In genomic region chr18:77455004-77455403, GRCh38 we compare ENCODE assay signal across 24 cellular contexts.
"Had no signal": no experiment of that assay in that cellular context is flagged by ENCODE, and none has a peak within 500 bp of the region (broad histone marks: within the 10 kb centered on the region; RNA-seq: fewer than 3 reads in every experiment).

No MANE protein-coding gene starts in this region.

- H3K9me3 ChIP-seq: colonic mucosa, esophagus squamous epithelium, gastrocnemius medialis, heart right ventricle, left lung, lower lobe of right lung, mucosa of descending colon had no signal

- DNase-seq: colonic mucosa; cortex of kidney; effector CD8-positive, alpha-beta T cell; effector memory CD8-positive, alpha-beta T cell; endodermal cell; erythroblast; esophagus squamous epithelium; foreskin fibroblast; foreskin melanocyte; gastrocnemius medialis; glutamatergic neuron; head of caudate nucleus; heart right ventricle; hippocampal formation; left cardiac atrium; left lung; left ventricle myocardium superior; lower lobe of right lung; mesenchymal stem cell; mucosa of descending colon had no signal

- H3K4me3 ChIP-seq: colonic mucosa, esophagus squamous epithelium, gastrocnemius medialis, heart right ventricle, left lung, lower lobe of right lung, mucosa of descending colon had no signal

- H3K27me3 ChIP-seq: colonic mucosa, esophagus squamous epithelium, gastrocnemius medialis, left lung had no signal

- H3K4me1 ChIP-seq: colonic mucosa, esophagus squamous epithelium, gastrocnemius medialis, heart right ventricle, left lung, lower lobe of right lung had no signal

- H3K36me3 ChIP-seq: colonic mucosa, esophagus squamous epithelium, gastrocnemius medialis, heart right ventricle, left lung, lower lobe of right lung had no signal

- H3K27ac ChIP-seq: colonic mucosa, epithelial cell of prostate, esophagus squamous epithelium, gastrocnemius medialis, heart right ventricle, left lung, lower lobe of right lung had no signal

- FAIRE-seq: endometrium, islet of Langerhans, keratinocyte had no signal
